ENCODE assay signal across 1 cellular context in the genomic region with DNA sequence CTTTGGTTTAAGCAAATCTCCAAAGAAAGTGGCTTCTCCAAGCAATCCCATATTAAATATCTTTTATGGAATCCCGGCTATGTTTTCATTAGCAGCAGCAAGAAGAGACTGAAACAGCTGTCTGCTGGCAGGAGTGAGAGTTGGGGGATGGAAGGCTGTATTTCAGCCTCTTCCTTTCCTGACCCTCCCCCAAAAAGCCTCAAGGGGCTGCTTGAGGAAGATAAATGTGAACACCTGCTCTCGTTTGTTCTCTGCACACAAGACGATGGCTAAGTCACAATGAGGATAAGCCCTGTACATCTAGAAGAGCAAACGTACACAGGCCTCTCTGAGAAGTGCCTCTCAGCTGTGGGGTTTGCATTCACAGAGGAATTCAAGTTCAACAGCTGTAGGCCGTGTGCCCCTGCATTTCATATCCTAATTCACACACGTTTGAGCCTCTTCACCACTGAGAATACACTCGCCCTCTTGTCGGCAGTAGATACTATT.
TF ChIP-seq lines count a peak whose summit lies in the region.

No MANE protein-coding gene starts in this region.

TF ChIP-seq in HepG2, 621 proteins besides CTCF, POLR2A, EP300 and RAD21 (continued from another document):
- no peak for TF ChIP-seq ZBTB40 (IDR thresholded peaks at IDR 0.05)
- no peak for TF ChIP-seq ZBTB40 (CRISPR knock-in tag; IDR thresholded peaks at IDR 0.05)
- TF ChIP-seq, protein P1, sequence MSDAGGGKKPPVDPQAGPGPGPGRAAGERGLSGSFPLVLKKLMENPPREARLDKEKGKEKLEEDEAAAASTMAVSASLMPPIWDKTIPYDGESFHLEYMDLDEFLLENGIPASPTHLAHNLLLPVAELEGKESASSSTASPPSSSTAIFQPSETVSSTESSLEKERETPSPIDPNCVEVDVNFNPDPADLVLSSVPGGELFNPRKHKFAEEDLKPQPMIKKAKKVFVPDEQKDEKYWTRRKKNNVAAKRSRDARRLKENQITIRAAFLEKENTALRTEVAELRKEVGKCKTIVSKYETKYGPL (CRISPR knock-in tag; IDR thresholded peaks at IDR 0.05), result no peak
- TF ChIP-seq KAT8 (CRISPR knock-in tag; IDR thresholded peaks at IDR 0.05), result no peak
- TF ChIP-seq, protein P2, sequence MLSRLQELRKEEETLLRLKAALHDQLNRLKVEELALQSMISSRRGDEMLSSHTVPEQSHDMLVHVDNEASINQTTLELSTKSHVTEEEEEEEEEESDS (CRISPR knock-in tag; IDR thresholded peaks at IDR 0.05; ENCODE audit: borderline replicate concordance), result no peak
- TF ChIP-seq ZUFSP (CRISPR knock-in tag; IDR thresholded peaks at IDR 0.05; ENCODE audit: borderline replicate concordance), result no peak
- TF ChIP-seq, protein P3, sequence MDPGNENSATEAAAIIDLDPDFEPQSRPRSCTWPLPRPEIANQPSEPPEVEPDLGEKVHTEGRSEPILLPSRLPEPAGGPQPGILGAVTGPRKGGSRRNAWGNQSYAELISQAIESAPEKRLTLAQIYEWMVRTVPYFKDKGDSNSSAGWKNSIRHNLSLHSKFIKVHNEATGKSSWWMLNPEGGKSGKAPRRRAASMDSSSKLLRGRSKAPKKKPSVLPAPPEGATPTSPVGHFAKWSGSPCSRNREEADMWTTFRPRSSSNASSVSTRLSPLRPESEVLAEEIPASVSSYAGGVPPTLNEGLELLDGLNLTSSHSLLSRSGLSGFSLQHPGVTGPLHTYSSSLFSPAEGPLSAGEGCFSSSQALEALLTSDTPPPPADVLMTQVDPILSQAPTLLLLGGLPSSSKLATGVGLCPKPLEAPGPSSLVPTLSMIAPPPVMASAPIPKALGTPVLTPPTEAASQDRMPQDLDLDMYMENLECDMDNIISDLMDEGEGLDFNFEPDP (CRISPR knock-in tag; conservative IDR thresholded peaks at IDR 0.05), result no peak
- no peak for TF ChIP-seq MYNN (CRISPR knock-in tag; IDR thresholded peaks at IDR 0.05; ENCODE audit: low read depth)
- TF ChIP-seq, protein P4, sequence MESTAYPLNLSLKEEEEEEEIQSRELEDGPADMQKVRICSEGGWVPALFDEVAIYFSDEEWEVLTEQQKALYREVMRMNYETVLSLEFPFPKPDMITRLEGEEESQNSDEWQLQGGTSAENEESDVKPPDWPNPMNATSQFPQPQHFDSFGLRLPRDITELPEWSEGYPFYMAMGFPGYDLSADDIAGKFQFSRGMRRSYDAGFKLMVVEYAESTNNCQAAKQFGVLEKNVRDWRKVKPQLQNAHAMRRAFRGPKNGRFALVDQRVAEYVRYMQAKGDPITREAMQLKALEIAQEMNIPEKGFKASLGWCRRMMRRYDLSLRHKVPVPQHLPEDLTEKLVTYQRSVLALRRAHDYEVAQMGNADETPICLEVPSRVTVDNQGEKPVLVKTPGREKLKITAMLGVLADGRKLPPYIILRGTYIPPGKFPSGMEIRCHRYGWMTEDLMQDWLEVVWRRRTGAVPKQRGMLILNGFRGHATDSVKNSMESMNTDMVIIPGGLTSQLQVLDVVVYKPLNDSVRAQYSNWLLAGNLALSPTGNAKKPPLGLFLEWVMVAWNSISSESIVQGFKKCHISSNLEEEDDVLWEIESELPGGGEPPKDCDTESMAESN (CRISPR knock-in tag; conservative IDR thresholded peaks at IDR 0.05), result no peak
- TF ChIP-seq RBAK (CRISPR knock-in tag; IDR thresholded peaks at IDR 0.05), result no peak
- no peak for TF ChIP-seq AHR (CRISPR knock-in tag; IDR thresholded peaks at IDR 0.05)
- no peak for TF ChIP-seq ZNF232 (CRISPR knock-in tag; IDR thresholded peaks at IDR 0.05; ENCODE audit: borderline replicate concordance)
- no peak for TF ChIP-seq ATM (IDR thresholded peaks at IDR 0.05; ENCODE audit: borderline replicate concordance)
- no peak for TF ChIP-seq U2AF2 (IDR thresholded peaks at IDR 0.05; ENCODE audit: low read depth, low read length)
- no peak for TF ChIP-seq RFXANK (CRISPR knock-in tag; IDR thresholded peaks at IDR 0.05)
- TF ChIP-seq ZBTB46 (CRISPR knock-in tag; IDR thresholded peaks at IDR 0.05; ENCODE audit: borderline replicate concordance), result no peak
